Comparison of ENCODE assay signal across 8 cellular contexts in the genomic region with DNA sequence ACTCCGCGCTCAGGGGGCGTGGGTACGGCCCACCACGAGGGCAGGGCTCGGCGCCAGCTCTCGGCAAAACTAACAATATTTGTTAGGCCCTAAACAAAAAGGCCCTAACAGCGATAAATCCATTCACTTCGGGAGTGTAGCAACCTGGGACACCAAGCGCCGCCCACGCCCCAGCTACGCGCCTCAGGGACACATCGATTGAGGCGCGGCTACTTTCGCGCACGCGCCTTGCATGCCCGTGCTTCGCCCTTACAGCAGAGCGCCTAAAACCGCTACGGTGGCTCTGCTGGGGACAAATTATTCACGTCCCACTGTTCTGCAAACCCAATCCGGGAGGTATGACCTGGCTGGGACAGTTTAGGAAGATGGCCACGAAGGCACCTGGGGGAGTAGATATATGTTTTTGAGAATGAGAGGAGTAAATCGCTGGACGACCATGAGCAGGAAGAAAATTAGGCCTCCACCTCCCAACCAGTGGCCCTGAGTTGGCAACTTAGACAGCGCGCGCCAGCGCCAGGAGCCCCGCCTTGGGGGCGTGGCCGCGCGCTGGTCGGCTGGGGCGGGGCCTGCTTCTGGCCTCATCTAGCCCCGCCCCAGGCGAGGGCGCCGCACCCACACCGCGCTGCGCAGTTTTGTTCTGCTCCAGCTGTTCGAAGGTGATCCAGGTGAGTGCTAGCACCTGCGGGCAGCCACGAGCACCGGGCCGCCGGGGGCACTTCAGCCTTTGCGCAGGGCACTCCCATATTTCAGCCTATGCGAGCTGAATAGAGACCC. TPM values are rescaled to one million over a fixed set of nuclear protein-coding genes. Genes with fewer than 3 reads are reported as not detected.
DNase-seq lines count a peak whose midpoint lies in the region; ATAC-seq and TF ChIP-seq lines count a peak whose summit lies in the region.

A gene (plus strand): TSS at position 606 of the 774 bp plus-strand sequence. CDS start 18,614 bp downstream, outside the sequence.

- 1% methylated on average over 41 of the region's 58 CpGs for WGBS in SK-N-SH (ENCODE audit: low lambda C conversion rate)

- H2AFZ ChIP-seq in SK-N-SH (ENCODE audit: low read depth): peak within 1 kb of the TSS; percentile 95

- peak; percentile 85 for ATAC-seq in HG02610 (IDR thresholded peaks at IDR 0.05; ENCODE audit: unreplicated experiment)

- peak within 1 kb of the TSS; percentile 79 for H3K4me2 ChIP-seq in SK-N-SH

- TF ChIP-seq CTCF in GM10248 (IDR thresholded peaks at IDR 0.05; ENCODE audit: control extremely low read depth, extremely low read depth, low read depth, missing control alignments) (no peak), SK-N-SH (IDR thresholded peaks at IDR 0.05) (no peak)

- H3F3A ChIP-seq in SK-N-SH (replicated peaks; ENCODE audit: insufficient read depth): peaks cover 11% of the 10 kb centered on the region

- H3K9me2 ChIP-seq in SK-N-SH: no peaks in the 10 kb centered on the region

- H3K27me3 ChIP-seq in SK-N-SH (ENCODE audit: insufficient read depth): no peaks in the 10 kb centered on the region

- peaks cover 9 to 24% of the 10 kb centered on the region in 2 experiments; a peak in 3 of 4 replicates for H3K4me1 ChIP-seq in SK-N-SH (ENCODE audit: control insufficient read depth in 1 of 2, insufficient read depth in 2 of 2, low read depth in 1 of 2, low read length in 1 of 2)

- peaks cover 4 to 8% of the 10 kb centered on the region in 2 experiments for H3K36me3 ChIP-seq in SK-N-SH (replicated peaks in 1 of 2; ENCODE audit: control insufficient read depth in 1 of 2, insufficient read depth in 2 of 2, low read length in 1 of 2)

- CTCF ChIA-PET in GM10248 (lab: Yijun Ruan, JAX) (interaction anchor here (1.5 kb wide), 2 partner anchors 15 to 264 kb away, joined by 4 to 6 read pairs; no protein-coding TSS in a partner anchor), SK-N-SH (lab: Yijun Ruan, JAX) (interaction anchor here (2.0 kb wide), 1 partner anchor 30 kb away, joined by 9 read pairs; no protein-coding TSS in a partner anchor)

- no peak for TF ChIP-seq RAD21 in SK-N-SH (IDR thresholded peaks at IDR 0.05; ENCODE audit: low read length)

- peak within 1 kb of the TSS; percentile 80 to 96 for H3K27ac ChIP-seq in SK-N-SH (ENCODE audit: low read depth in 2 of 2, low read length in 1 of 2)

- H3K79me2 ChIP-seq in SK-N-SH (ENCODE audit: insufficient read depth): peaks cover 38% of the 10 kb centered on the region

- TF ChIP-seq EP300 in SK-N-SH (IDR thresholded peaks at IDR 0.05; ENCODE audit: borderline replicate concordance in 1 of 2, low read depth in 1 of 2, low read length in 1 of 2): no peak

- H3K9me3 ChIP-seq in SK-N-SH: no peaks in the 10 kb centered on the region

- peaks cover 18% of the 10 kb centered on the region for H4K20me1 ChIP-seq in SK-N-SH (ENCODE audit: insufficient read depth)

- peak within 1 kb of the TSS; percentile 77 to 99 for H3K4me3 ChIP-seq in SK-N-SH (ENCODE audit: low read depth in 2 of 2, low read length in 1 of 2)

- DNase-seq in GM10248 (ENCODE audit: extremely low spot score) (peak; percentile 93), NCI-H1092 (lab: John Stamatoyannopoulos, UW) (peak; percentile 94), SK-N-SH (peak; percentile 93), germinal center (ENCODE audit: low spot score) (peak; percentile 93), non-pigmented ciliary epithelial cell (ENCODE audit: low read depth) (peak; percentile 76), superior temporal gyrus (ENCODE audit: extremely low spot score) (peak; percentile 99)
- DNase-seq in activated naive CD4-positive, alpha-beta T cell treated with anti-CD3 and anti-CD28 coated beads, Interleukin-2, amount 50 U/mL, for 16 hours: peak; percentile 95

- POLR2A ChIA-PET in GM10248 (lab: Yijun Ruan, JAX): interaction anchor here (0.5 kb wide), 1 partner anchor 1589 kb away, joined by 3 read pairs; no protein-coding TSS in a partner anchor
- POLR2A ChIA-PET in SK-N-SH (lab: Yijun Ruan, JAX): interaction anchor here (0.9 kb wide), 1 partner anchor 67 kb away, joined by 3 read pairs; no protein-coding TSS in a partner anchor

- peak within 1 kb of the TSS; percentile 69 for H3K9ac ChIP-seq in SK-N-SH

TF ChIP-seq in SK-N-SH, 30 proteins besides CTCF, POLR2A, EP300 and RAD21 (continues in another document):
- TF ChIP-seq SIN3A (IDR thresholded peaks at IDR 0.05; ENCODE audit: borderline replicate concordance, low read depth, low read length) (peak; percentile 10; the same call in 1 of the 2 replicates), RCOR1 (IDR thresholded peaks at IDR 0.05; ENCODE audit: low read length) (no peak), JUND (IDR thresholded peaks at IDR 0.05) (no peak), POLR2AphosphoS5 (IDR thresholded peaks at IDR 0.05; ENCODE audit: low read depth, low read length) (peak; percentile 63), TAF1 (IDR thresholded peaks at IDR 0.05; ENCODE audit: borderline replicate concordance, low read depth, low read length) (0 out of 2 replicates have a peak, but pooled peaks have one; percentile 40), FOXJ3 (CRISPR knock-in tag; IDR thresholded peaks at IDR 0.05) (no peak), TEAD4 (IDR thresholded peaks at IDR 0.05; ENCODE audit: borderline replicate concordance, insufficient read depth) (no peak), GATA2 (CRISPR knock-in tag; IDR thresholded peaks at IDR 0.05) (no peak; the same call in 1 of the 2 replicates), FOXM1 (IDR thresholded peaks at IDR 0.05; ENCODE audit: low read depth) (no peak), NRF1 (IDR thresholded peaks at IDR 0.05; ENCODE audit: low read depth, low read length) (peak; percentile 73), GABPA (IDR thresholded peaks at IDR 0.05; ENCODE audit: low read depth) (no peak), FOSL2 (IDR thresholded peaks at IDR 0.05; ENCODE audit: borderline replicate concordance, low read depth) (no peak), NFIC (IDR thresholded peaks at IDR 0.05; ENCODE audit: borderline replicate concordance) (0 out of 2 replicates have a peak, but pooled peaks have one; percentile 22), RXRA (IDR thresholded peaks at IDR 0.05; ENCODE audit: borderline replicate concordance, low read depth) (no peak), RFX5 (IDR thresholded peaks at IDR 0.05; ENCODE audit: low read length) (no peak), MXI1 (IDR thresholded peaks at IDR 0.05; ENCODE audit: low read depth, low read length) (peak; percentile 67), CHD2 (IDR thresholded peaks at IDR 0.05; ENCODE audit: low read length, partially characterized antibody) (peak; percentile 18)
- TF ChIP-seq, protein P1, sequence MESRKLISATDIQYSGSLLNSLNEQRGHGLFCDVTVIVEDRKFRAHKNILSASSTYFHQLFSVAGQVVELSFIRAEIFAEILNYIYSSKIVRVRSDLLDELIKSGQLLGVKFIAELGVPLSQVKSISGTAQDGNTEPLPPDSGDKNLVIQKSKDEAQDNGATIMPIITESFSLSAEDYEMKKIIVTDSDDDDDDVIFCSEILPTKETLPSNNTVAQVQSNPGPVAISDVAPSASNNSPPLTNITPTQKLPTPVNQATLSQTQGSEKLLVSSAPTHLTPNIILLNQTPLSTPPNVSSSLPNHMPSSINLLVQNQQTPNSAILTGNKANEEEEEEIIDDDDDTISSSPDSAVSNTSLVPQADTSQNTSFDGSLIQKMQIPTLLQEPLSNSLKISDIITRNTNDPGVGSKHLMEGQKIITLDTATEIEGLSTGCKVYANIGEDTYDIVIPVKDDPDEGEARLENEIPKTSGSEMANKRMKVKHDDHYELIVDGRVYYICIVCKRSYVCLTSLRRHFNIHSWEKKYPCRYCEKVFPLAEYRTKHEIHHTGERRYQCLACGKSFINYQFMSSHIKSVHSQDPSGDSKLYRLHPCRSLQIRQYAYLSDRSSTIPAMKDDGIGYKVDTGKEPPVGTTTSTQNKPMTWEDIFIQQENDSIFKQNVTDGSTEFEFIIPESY (IDR thresholded peaks at IDR 0.05; ENCODE audit: borderline replicate concordance, low read depth): no peak; the same call in 1 of the 2 replicates
- TF ChIP-seq, protein P2, sequence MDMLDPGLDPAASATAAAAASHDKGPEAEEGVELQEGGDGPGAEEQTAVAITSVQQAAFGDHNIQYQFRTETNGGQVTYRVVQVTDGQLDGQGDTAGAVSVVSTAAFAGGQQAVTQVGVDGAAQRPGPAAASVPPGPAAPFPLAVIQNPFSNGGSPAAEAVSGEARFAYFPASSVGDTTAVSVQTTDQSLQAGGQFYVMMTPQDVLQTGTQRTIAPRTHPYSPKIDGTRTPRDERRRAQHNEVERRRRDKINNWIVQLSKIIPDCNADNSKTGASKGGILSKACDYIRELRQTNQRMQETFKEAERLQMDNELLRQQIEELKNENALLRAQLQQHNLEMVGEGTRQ (IDR thresholded peaks at IDR 0.05; ENCODE audit: borderline replicate concordance, low read depth, low read length): no peak
- TF ChIP-seq, protein P3, sequence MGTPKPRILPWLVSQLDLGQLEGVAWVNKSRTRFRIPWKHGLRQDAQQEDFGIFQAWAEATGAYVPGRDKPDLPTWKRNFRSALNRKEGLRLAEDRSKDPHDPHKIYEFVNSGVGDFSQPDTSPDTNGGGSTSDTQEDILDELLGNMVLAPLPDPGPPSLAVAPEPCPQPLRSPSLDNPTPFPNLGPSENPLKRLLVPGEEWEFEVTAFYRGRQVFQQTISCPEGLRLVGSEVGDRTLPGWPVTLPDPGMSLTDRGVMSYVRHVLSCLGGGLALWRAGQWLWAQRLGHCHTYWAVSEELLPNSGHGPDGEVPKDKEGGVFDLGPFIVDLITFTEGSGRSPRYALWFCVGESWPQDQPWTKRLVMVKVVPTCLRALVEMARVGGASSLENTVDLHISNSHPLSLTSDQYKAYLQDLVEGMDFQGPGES (IDR thresholded peaks at IDR 0.05; ENCODE audit: low read depth, low read length): no peak
- TF ChIP-seq, protein P4, sequence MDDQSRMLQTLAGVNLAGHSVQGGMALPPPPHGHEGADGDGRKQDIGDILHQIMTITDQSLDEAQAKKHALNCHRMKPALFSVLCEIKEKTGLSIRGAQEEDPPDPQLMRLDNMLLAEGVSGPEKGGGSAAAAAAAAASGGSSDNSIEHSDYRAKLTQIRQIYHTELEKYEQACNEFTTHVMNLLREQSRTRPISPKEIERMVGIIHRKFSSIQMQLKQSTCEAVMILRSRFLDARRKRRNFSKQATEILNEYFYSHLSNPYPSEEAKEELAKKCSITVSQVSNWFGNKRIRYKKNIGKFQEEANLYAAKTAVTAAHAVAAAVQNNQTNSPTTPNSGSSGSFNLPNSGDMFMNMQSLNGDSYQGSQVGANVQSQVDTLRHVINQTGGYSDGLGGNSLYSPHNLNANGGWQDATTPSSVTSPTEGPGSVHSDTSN (IDR thresholded peaks at IDR 0.05): no peak

RNA-seq across cellular contexts. Expression of the gene that starts here (rescaled TPM):
- polyA plus RNA-seq in SK-N-SH (2012; rRNA removed): 245 and 270 TPM in 2 replicates
- 271 and 282 TPM in 2 replicates for polyA plus RNA-seq in SK-N-SH (2012; cell fraction: cytosol; rRNA removed)
- 107 and 115 TPM in 2 replicates for polyA plus RNA-seq in SK-N-SH (2012; cell fraction: nucleus; rRNA removed)

Comparison
In these comparisons a context has a peak if more than half of its experiments do, and no peak if none do; other contexts are left out.
1. Peak in every context shown above with its lines: DNase-seq, ATAC-seq, H3K4me3 ChIP-seq and H3K27ac ChIP-seq.